1 cellular context compared by ENCODE assay signal in the genomic region with DNA sequence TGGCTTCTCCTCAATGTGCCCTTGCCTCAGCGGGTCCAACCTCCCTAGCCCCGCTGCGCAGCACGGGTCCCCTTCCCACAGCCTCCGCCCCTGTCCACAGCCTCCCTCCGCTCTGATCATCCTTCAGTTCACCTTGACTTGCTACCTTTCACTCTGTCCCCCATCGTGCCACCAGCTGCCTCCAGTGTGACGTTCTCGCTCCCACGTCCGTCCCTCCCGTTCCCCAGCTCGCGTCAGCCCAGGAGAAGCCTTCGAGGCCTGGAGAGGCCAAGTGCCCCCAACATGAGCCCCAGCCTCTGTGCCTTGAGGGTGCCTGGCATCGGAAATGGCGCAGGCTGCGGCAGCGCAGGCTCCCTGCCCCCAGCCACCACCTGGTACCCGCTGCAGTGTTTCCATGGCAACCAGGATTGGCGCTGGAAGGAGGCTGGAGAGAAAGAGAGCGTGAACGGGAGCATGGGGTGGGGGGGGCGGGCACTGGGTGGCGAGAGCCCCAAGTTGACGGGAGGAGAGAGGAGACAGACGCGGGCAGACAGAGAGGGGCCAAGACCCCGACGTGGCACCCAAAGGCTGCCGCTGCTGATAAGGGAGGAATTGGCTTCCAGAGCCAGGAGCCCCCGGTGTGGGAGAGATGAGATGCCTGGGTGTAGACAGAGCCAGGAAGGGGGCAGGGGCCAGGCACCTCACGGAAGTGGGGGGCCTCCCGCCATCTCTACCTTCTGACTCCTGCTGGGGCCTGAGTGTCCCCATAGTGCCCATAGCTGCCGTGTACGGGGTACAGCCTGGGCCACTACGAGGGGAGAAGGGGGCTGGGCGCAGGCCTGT.
TF ChIP-seq lines count a peak whose summit lies in the region.

No MANE protein-coding gene starts in this region.

TF ChIP-seq in SK-N-SH treated with all-trans-retinoic acid at 6 μM for 48 hours, 23 proteins besides CTCF, POLR2A, EP300 and RAD21 (continued from another document):
- TF ChIP-seq TSHZ2 (CRISPR knock-in tag; IDR thresholded peaks at IDR 0.05) (no peak), ZNF70 (CRISPR knock-in tag; IDR thresholded peaks at IDR 0.05) (no peak; the same call in 1 of the 2 replicates), TCF4 (CRISPR knock-in tag; IDR thresholded peaks at IDR 0.05; ENCODE audit: borderline replicate concordance) (peak; percentile 24; the same call in 1 of the 2 replicates), GLIS3 (CRISPR knock-in tag; IDR thresholded peaks at IDR 0.05) (no peak)
